Comparison of ENCODE assay signal across 14 cellular contexts in genomic region chr6:44569131-44569530, GRCh38.
DNase-seq lines count a peak whose midpoint lies in the region; ATAC-seq, FAIRE-seq and TF ChIP-seq lines count a peak whose summit lies in the region.
"Had no signal": no experiment of that assay in that cellular context is flagged by ENCODE, and none has a peak within 500 bp of the region (broad histone marks: within the 10 kb centered on the region; RNA-seq: fewer than 3 reads in every experiment).

No MANE protein-coding gene starts in this region.

- peaks cover 0 to 4% (median 0%) of the 10 kb centered on the region in 7 donors for H3K27me3 ChIP-seq in heart right ventricle
- no peaks in the 10 kb centered on the region for H3K27me3 ChIP-seq in GM23248 (replicated peaks; ENCODE audit: insufficient read depth)
- H3K27me3 ChIP-seq in right atrium auricular region = no peaks in the 10 kb centered on the region
- no peaks in the 10 kb centered on the region for H3K27me3 ChIP-seq in tibial nerve
- H3K27me3 ChIP-seq in stomach = no peaks in the 10 kb centered on the region

- H3K79me2 ChIP-seq in GM23248 (ENCODE audit: insufficient read depth) = no peaks in the 10 kb centered on the region

- H3K27ac ChIP-seq in heart right ventricle (peak overlapping the region in 7 of 10 donors; percentile 47 to 85 (median 67)), GM23248 (peak overlapping the region; percentile 59; the same call in 1 of the 2 replicates), right atrium auricular region (peak overlapping the region in 1 of 2 donors; percentile 60), tibial nerve (no peak overlapping the region), stomach (no peak overlapping the region)

- DNase-seq in heart right ventricle (no peak), left cardiac atrium (no peak), GM23248 (no peak), right atrium auricular region (ENCODE audit: low spot score) (peak; percentile 9), urothelium cell line (ENCODE audit: low spot score) (peak; percentile 20), tibial nerve (ENCODE audit: low spot score in 2 of 2) (no peak), stomach (no peak)
- DNase-seq: CD4-positive, alpha-beta T cell; DMS79; H7 had no signal

- H3F3A ChIP-seq in GM23248 (ENCODE audit: insufficient read depth) = peaks cover 8% of the 10 kb centered on the region; the same call in 1 of the 2 replicates

- TF ChIP-seq CTCF in heart right ventricle (IDR thresholded peaks at IDR 0.05) = no peak
- TF ChIP-seq CTCF in right atrium auricular region (IDR thresholded peaks at IDR 0.05) = no peak
- no peak for TF ChIP-seq CTCF in tibial nerve (IDR thresholded peaks at IDR 0.05)
- no peak for TF ChIP-seq CTCF in stomach (IDR thresholded peaks at IDR 0.05)

- in situ Hi-C loops in GM23248 (cut with MboI) = no loop called here

- 51 to 56% methylated on average over 3 of the region's 3 CpGs for WGBS in heart right ventricle, 2 donors
- 89% methylated on average over 3 of the region's 3 CpGs for WGBS in GM23248 (ENCODE audit: low coverage in 1 of 2, low lambda C conversion rate in 2 of 2, missing lambda C conversion rate in 2 of 2), 2 experiments
- 78 to 82% methylated on average over 3 of the region's 3 CpGs for WGBS in tibial nerve, 2 donors
- WGBS in stomach, 5 donors = 57 to 81% (median 70%) methylated on average over 3 of the region's 3 CpGs

- no peak for TF ChIP-seq POLR2A in tibial nerve (IDR thresholded peaks at IDR 0.05)
- TF ChIP-seq POLR2A in stomach (IDR thresholded peaks at IDR 0.05) = no peak

- intact Hi-C loops in heart right ventricle (cut with DNase I) = no loop called here
- intact Hi-C loops in left cardiac atrium (cut with DNase I) = no loop called here
- intact Hi-C loops in stomach (cut with DNase I; ENCODE audit: low total_unique reads) = no loop called here

- no peak overlapping the region for H3K4me2 ChIP-seq in GM23248 (ENCODE audit: unreplicated experiment)
- H3K4me2 ChIP-seq: GM23338 had no signal

- no peak overlapping the region for H3K9ac ChIP-seq in GM23248

- H3K4me3 ChIP-seq in heart right ventricle (no peak overlapping the region), GM23248 (no peak overlapping the region), right atrium auricular region (no peak overlapping the region), tibial nerve (no peak overlapping the region), stomach (no peak overlapping the region)
- H3K4me3 ChIP-seq: GM12878, GM23338 had no signal

- no peak overlapping the region for H2AFZ ChIP-seq in GM23248
- H2AFZ ChIP-seq: GM23338 had no signal

- TF ChIP-seq EP300 in tibial nerve (IDR thresholded peaks at IDR 0.05) (no peak), stomach (IDR thresholded peaks at IDR 0.05) (no peak)

- H4K20me1 ChIP-seq in GM23248 (ENCODE audit: insufficient read depth) = no peaks in the 10 kb centered on the region

- ATAC-seq in heart right ventricle = peak in 5 of 8 donors; percentile 34 to 67 (median 51)
- no peak for ATAC-seq in left cardiac atrium
- ATAC-seq: GM12878, GM23338 had no signal

- H3K9me3 ChIP-seq in heart right ventricle (no peaks in the 10 kb centered on the region), GM23248 (ENCODE audit: low read depth) (no peaks in the 10 kb centered on the region), right atrium auricular region (no peaks in the 10 kb centered on the region), tibial nerve (no peaks in the 10 kb centered on the region), stomach (no peaks in the 10 kb centered on the region)

- FAIRE-seq in urothelium cell line (lab: Jason Lieb, UNC) = no peak
- FAIRE-seq: A204.1, GM12878, GM18507 had no signal

- no peaks in the 10 kb centered on the region for H3K9me2 ChIP-seq in GM23248 (ENCODE audit: insufficient read depth)

- H3K36me3 ChIP-seq in heart right ventricle = no peaks in the 10 kb centered on the region
- no peaks in the 10 kb centered on the region for H3K36me3 ChIP-seq in GM23248 (ENCODE audit: low read depth)
- H3K36me3 ChIP-seq in right atrium auricular region = no peaks in the 10 kb centered on the region
- no peaks in the 10 kb centered on the region for H3K36me3 ChIP-seq in tibial nerve
- H3K36me3 ChIP-seq in stomach = no peaks in the 10 kb centered on the region

- H3K4me1 ChIP-seq in heart right ventricle = peaks cover 0 to 24% (median 17%) of the 10 kb centered on the region in 9 donors
- H3K4me1 ChIP-seq in GM23248 (ENCODE audit: insufficient read depth) = peaks cover 38% of the 10 kb centered on the region
- H3K4me1 ChIP-seq in right atrium auricular region = peaks cover 0 to 18% of the 10 kb centered on the region in 2 donors
- peaks cover 0 to 23% (median 0%) of the 10 kb centered on the region in 4 donors for H3K4me1 ChIP-seq in tibial nerve
- H3K4me1 ChIP-seq in stomach = peaks cover 0 to 13% (median 6%) of the 10 kb centered on the region in 4 donors

Comparison
In these comparisons a context has a peak if more than half of its experiments do, and no peak if none do; other contexts are left out.
1. ATAC-seq: peak in heart right ventricle (5 of 8); none in left cardiac atrium (0 of 2).
2. DNase-seq: peak in right atrium auricular region (single experiment) and urothelium cell line (single experiment); none in heart right ventricle (0 of 2), left cardiac atrium (single experiment), GM23248 (single experiment), tibial nerve (0 of 2) and stomach (single experiment).
3. H3K27ac ChIP-seq: peak in heart right ventricle (7 of 10) and GM23248 (single experiment); none in tibial nerve (0 of 4) and stomach (0 of 5).